20 cellular contexts compared by ENCODE assay signal in the genomic region with DNA sequence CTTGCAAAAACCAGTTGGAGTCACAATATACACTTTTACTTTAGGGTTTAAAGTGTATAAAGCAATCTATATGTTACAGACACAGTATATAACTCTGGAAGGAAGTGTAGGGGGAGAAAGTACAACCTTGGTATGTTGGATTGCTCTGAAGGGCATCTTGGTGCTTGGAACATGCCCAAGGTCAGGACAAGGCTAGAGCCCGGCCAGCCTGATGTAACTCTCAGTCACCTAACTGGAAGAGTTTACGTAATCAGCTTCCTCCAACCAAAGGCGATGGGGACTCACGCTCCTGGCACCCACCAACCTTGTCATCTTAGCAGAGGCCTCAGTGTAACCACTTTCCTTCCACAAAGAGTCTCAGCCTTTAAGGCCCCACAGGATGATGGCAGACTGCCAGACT.
"Had no signal": no experiment of that assay in that cellular context is flagged by ENCODE, and none has a peak within 500 bp of the region (broad histone marks: within the 10 kb centered on the region; RNA-seq: fewer than 3 reads in every experiment).

No MANE protein-coding gene starts in this region.

- H3K27me3 ChIP-seq: neutrophil, thyroid gland had no signal

- H3K27ac ChIP-seq: neutrophil, parathyroid adenoma, thyroid gland had no signal

- H3K9ac ChIP-seq: parathyroid adenoma had no signal

- FAIRE-seq: frontal cortex, keratinocyte had no signal

- H2AFZ ChIP-seq: parathyroid adenoma had no signal

- H3K4me3 ChIP-seq: mucosa of descending colon, smooth muscle cell, thyroid gland had no signal

- H3K9me3 ChIP-seq: mucosa of descending colon, neutrophil, thyroid gland had no signal

- H3K36me3 ChIP-seq: neutrophil, thyroid gland had no signal

- ATAC-seq: mucosa of descending colon; natural killer cell treated with Interleukin-12 subunit alpha and Interleukin-12 subunit beta and Interleukin-15 and Interleukin-18, amount 100 ng/mL, for 72 hours; sciatic nerve; stimulated activated naive CD8-positive, alpha-beta T cell treated with anti-CD3 and anti-CD28 coated beads, Interleukin-15, amount 100 ng/mL, for 72 hours had no signal

- H3K4me1 ChIP-seq: parathyroid adenoma, thyroid gland had no signal

- DNase-seq: cortex of kidney; hypothalamus; immature natural killer cell; mesenchymal stem cell; mucosa of descending colon; naive B cell; stimulated activated CD4-positive, alpha-beta T cell treated with anti-CD3 and anti-CD28 coated beads, Interleukin-12 subunit alpha, Interleukin-12 subunit beta, amount 100 ng/mL, for 4 hours; stimulated activated CD4-positive, alpha-beta T cell treated with anti-CD3 and anti-CD28 coated beads, Interleukin-1b, Interleukin-23, amount 100 ng/mL, for 48 hours; stimulated activated CD4-positive, alpha-beta T cell treated with anti-CD3 and anti-CD28 coated beads, Interleukin-4, amount 100 ng/mL, for 1 hour; stimulated activated CD8-positive, alpha-beta memory T cell treated with anti-CD3 and anti-CD28 coated beads, Interleukin-4, amount 100 ng/mL, for 48 hours; stimulated activated naive CD4-positive, alpha-beta T cell; stimulated activated naive CD8-positive, alpha-beta T cell treated with anti-CD3 and anti-CD28 coated beads, Interleukin-15, amount 100 ng/mL, for 72 hours had no signal

- H3K4me2 ChIP-seq: smooth muscle cell had no signal

- H3K79me2 ChIP-seq: parathyroid adenoma had no signal
